Comparison of ENCODE assay signal across 14 cellular contexts in genomic region chr15:88900309-88900981, GRCh38. TPM values are rescaled to one million over a fixed set of nuclear protein-coding genes. Genes with fewer than 3 reads are reported as not detected.
DNase-seq lines count a peak whose midpoint lies in the region; ATAC-seq and TF ChIP-seq lines count a peak whose summit lies in the region.
"Had no signal": no experiment of that assay in that cellular context is flagged by ENCODE, and none has a peak within 500 bp of the region (broad histone marks: within the 10 kb centered on the region; RNA-seq: fewer than 3 reads in every experiment).

No MANE protein-coding gene starts in this region.

- intact Hi-C loops in sciatic nerve (cut with DNase I): loop anchor here (5.0 kb wide), 1 partner anchor 102 kb away; no protein-coding TSS in a partner anchor

- peak overlapping the region; percentile 62 to 99 (median 84) for H3K27ac Mint-ChIP-seq in CD4-positive, CD25-positive, alpha-beta regulatory T cell
- H3K27ac Mint-ChIP-seq in nephron progenitor cell: peak overlapping the region; percentile 52

- in situ Hi-C loops in brain microvascular endothelial cell (cut with HindIII; ENCODE audit: low pct_ligation_motif_present, low sequenced_read_pairs): loop anchor here (25.0 kb wide), 1 partner anchor 112 kb away; no protein-coding TSS in a partner anchor

- H3K4me1 Mint-ChIP-seq in CD4-positive, CD25-positive, alpha-beta regulatory T cell: peaks cover 0 to 73% (median 53%) of the 10 kb centered on the region in 4 donors
- H3K4me1 Mint-ChIP-seq in nephron progenitor cell: peaks cover 66% of the 10 kb centered on the region

- H3K4me3 ChIP-seq in CD4-positive, CD25-positive, alpha-beta regulatory T cell (ENCODE audit: low read depth, low read length): no peak overlapping the region
- no peak overlapping the region for H3K4me3 ChIP-seq in brain microvascular endothelial cell (ENCODE audit: low read depth, low read length)
- H3K4me3 ChIP-seq: colonic mucosa, lower lobe of right lung, Peyer's patch had no signal

- H3K9me3 Mint-ChIP-seq in CD4-positive, CD25-positive, alpha-beta regulatory T cell: no peaks in the 10 kb centered on the region
- no peaks in the 10 kb centered on the region for H3K9me3 Mint-ChIP-seq in nephron progenitor cell
- H3K9me3 Mint-ChIP-seq: IgD-negative memory B cell had no signal

- H3K27me3 Mint-ChIP-seq in CD4-positive, CD25-positive, alpha-beta regulatory T cell: no peaks in the 10 kb centered on the region
- peaks cover 4% of the 10 kb centered on the region for H3K27me3 Mint-ChIP-seq in nephron progenitor cell (ENCODE audit: low read depth, poor library complexity)

- H3K9me3 ChIP-seq in CD4-positive, CD25-positive, alpha-beta regulatory T cell (ENCODE audit: control insufficient read depth in 2 of 2, low read length in 2 of 2): no peaks in the 10 kb centered on the region
- H3K9me3 ChIP-seq: colonic mucosa, lower lobe of right lung, Peyer's patch had no signal

- peaks cover 5% of the 10 kb centered on the region for H3K36me3 ChIP-seq in CD4-positive, CD25-positive, alpha-beta regulatory T cell (ENCODE audit: control insufficient read depth, insufficient read depth, low read length)
- peaks cover 12% of the 10 kb centered on the region for H3K36me3 ChIP-seq in brain microvascular endothelial cell (replicated peaks)
- H3K36me3 ChIP-seq: colonic mucosa, Peyer's patch had no signal

- no peak for DNase-seq in CD4-positive, CD25-positive, alpha-beta regulatory T cell
- peak; percentile 74 for DNase-seq in HT-29 (ENCODE audit: low spot score)
- peak; percentile 84 for DNase-seq in brain microvascular endothelial cell
- no peak for DNase-seq in nephron progenitor cell
- no peak for DNase-seq in globus pallidus (ENCODE audit: low spot score)
- DNase-seq in NCI-H82 (lab: John Stamatoyannopoulos, UW): no peak
- DNase-seq in sciatic nerve (ENCODE audit: low spot score): no peak
- DNase-seq: colonic mucosa, DMS 273 treated with DMSO at 0.1 percent for 48 hours, lower lobe of right lung, NCI-H2171, Peyer's patch had no signal

- H3K27me3 ChIP-seq in CD4-positive, CD25-positive, alpha-beta regulatory T cell (ENCODE audit: control insufficient read depth, insufficient read depth, low read length): no peaks in the 10 kb centered on the region
- no peaks in the 10 kb centered on the region for H3K27me3 ChIP-seq in brain microvascular endothelial cell (replicated peaks)
- H3K27me3 ChIP-seq: colonic mucosa, Peyer's patch had no signal

- peaks cover 63% of the 10 kb centered on the region for H3K4me1 ChIP-seq in CD4-positive, CD25-positive, alpha-beta regulatory T cell (ENCODE audit: control insufficient read depth, insufficient read depth, low read length, poor library complexity, severe bottlenecking)

- no peak for TF ChIP-seq CTCF in brain microvascular endothelial cell (IDR thresholded peaks at IDR 0.05; ENCODE audit: low read depth, low read length, missing control alignments)
- TF ChIP-seq CTCF in nephron progenitor cell (IDR thresholded peaks at IDR 0.05): no peak

- peaks cover 22% of the 10 kb centered on the region for H3K36me3 Mint-ChIP-seq in CD4-positive, CD25-positive, alpha-beta regulatory T cell
- H3K36me3 Mint-ChIP-seq in nephron progenitor cell (ENCODE audit: low read depth): peaks cover 40% of the 10 kb centered on the region

- no peak overlapping the region for H3K4me3 Mint-ChIP-seq in CD4-positive, CD25-positive, alpha-beta regulatory T cell
- no peak overlapping the region for H3K4me3 Mint-ChIP-seq in nephron progenitor cell
- H3K4me3 Mint-ChIP-seq: IgD-negative memory B cell had no signal

- ATAC-seq in CD4-positive, CD25-positive, alpha-beta regulatory T cell (ENCODE audit: low read depth in 2 of 2): no peak
- ATAC-seq in GM18868 (IDR thresholded peaks at IDR 0.05; ENCODE audit: unreplicated experiment) (no peak), sciatic nerve (no peak)
- ATAC-seq: lower lobe of right lung had no signal

- H3K27ac ChIP-seq in CD4-positive, CD25-positive, alpha-beta regulatory T cell (ENCODE audit: insufficient read depth, low read length, poor library complexity, severe bottlenecking): no peak overlapping the region
- H3K27ac ChIP-seq in brain microvascular endothelial cell: peak overlapping the region; percentile 80
- H3K27ac ChIP-seq: colonic mucosa, lower lobe of right lung, Peyer's patch had no signal

RNA-seq across cellular contexts. Expression of gene HAPLN3, which starts 5.1 kb away (rescaled TPM):
- 251 TPM for total RNA-seq in CD4-positive, CD25-positive, alpha-beta regulatory T cell
- polyA plus RNA-seq in CD4-positive, CD25-positive, alpha-beta regulatory T cell: 100 to 1,000 TPM in 1 of 4 donors, 10 to 100 TPM in 3; 76.8 to 108 (median 93.3) TPM
- total RNA-seq in HT-29 (2014; rRNA removed; shearing (Covaris generic)): 1.2 and 2.3 TPM in 2 replicates
- total RNA-seq in sciatic nerve: 15.9 TPM

RNA-seq across cellular contexts. Expression of gene MFGE8, which starts 12.7 kb away (rescaled TPM):
- total RNA-seq in CD4-positive, CD25-positive, alpha-beta regulatory T cell: 149 TPM
- 10 to 100 TPM; 14.0 to 15.4 (median 14.4) TPM for polyA plus RNA-seq in CD4-positive, CD25-positive, alpha-beta regulatory T cell
- total RNA-seq in HT-29 (2014; rRNA removed; shearing (Covaris generic)): 27.0 and 38.1 TPM in 2 replicates
- 334 TPM for total RNA-seq in sciatic nerve

Comparison
In these comparisons a context has a peak if more than half of its experiments do, and no peak if none do; other contexts are left out.
1. DNase-seq: peak in HT-29 (single experiment) and brain microvascular endothelial cell (single experiment); none in CD4-positive, CD25-positive, alpha-beta regulatory T cell (0 of 3), nephron progenitor cell (single experiment), globus pallidus (single experiment), NCI-H82 (single experiment) and sciatic nerve (single experiment).
2. RNA of gene HAPLN3, which starts 5.1 kb away (total RNA-seq): 251 TPM in CD4-positive, CD25-positive, alpha-beta regulatory T cell (single experiment); 15.9 TPM in sciatic nerve (single experiment) and 1.2 to 2.3 TPM in HT-29; every median in the first group is over 10 times any median in the second.